ENCODE assay signal across 18 cellular contexts in the genomic region with DNA sequence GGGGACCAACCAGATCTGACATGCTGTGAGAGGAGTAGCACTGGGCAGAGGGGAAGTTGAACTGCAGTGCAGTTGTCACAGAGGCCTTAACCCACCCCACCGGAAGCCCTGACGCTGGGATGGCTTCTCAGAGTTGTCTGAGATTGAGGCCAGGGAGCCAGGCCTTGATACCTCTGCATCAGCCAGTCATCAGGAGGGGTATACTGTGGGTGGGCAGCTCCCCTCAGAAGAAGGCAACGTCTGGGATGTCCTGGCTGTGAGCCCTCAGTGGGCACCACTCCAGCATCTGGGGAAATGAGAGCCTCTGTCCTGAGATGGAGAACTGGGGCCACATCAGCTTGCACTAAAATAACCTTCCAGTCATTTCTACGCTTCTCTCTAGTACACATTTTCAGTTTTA. TPM values are rescaled to one million over a fixed set of nuclear protein-coding genes. Genes with fewer than 3 reads are reported as not detected.
DNase-seq lines count a peak whose midpoint lies in the region; ATAC-seq and TF ChIP-seq lines count a peak whose summit lies in the region.
"Had no signal": no experiment of that assay in that cellular context is flagged by ENCODE, and none has a peak within 500 bp of the region (broad histone marks: within the 10 kb centered on the region; RNA-seq: fewer than 3 reads in every experiment).

No MANE protein-coding gene starts in this region.

- WGBS in gastroesophageal sphincter (ENCODE audit: low coverage in 1 of 2), 2 donors: 49 to 80% methylated on average over 2 to 4 of the region's 4 CpGs

- H3K36me3 ChIP-seq in gastroesophageal sphincter: no peaks in the 10 kb centered on the region
- H3K36me3 ChIP-seq: ascending aorta, BE2C, colonic mucosa, gastrocnemius medialis, lower lobe of right lung had no signal

- H3K4me3 ChIP-seq in gastroesophageal sphincter: no peak overlapping the region
- H3K4me3 ChIP-seq: ascending aorta, colonic mucosa, gastrocnemius medialis, lower lobe of right lung had no signal

- TF ChIP-seq POLR2A in gastroesophageal sphincter (IDR thresholded peaks at IDR 0.05): no peak

- no peak for TF ChIP-seq CTCF in gastroesophageal sphincter (IDR thresholded peaks at IDR 0.05)

- DNase-seq in DMS79 treated with DMSO at 0.1 percent for 48 hours (lab: John Stamatoyannopoulos, UW): no peak
- DNase-seq in NCI-H2171 treated with DMSO at 0.1 percent for 48 hours (lab: John Stamatoyannopoulos, UW): no peak
- DNase-seq: activated CD4-positive, CD25-positive, alpha-beta regulatory T cell treated with anti-CD3 and anti-CD28 coated beads, Interleukin-2, amount 50 U/mL, for 72 hours; activated gamma-delta T cell treated with Interleukin-2 at 50 U/mL for 16 hours; BE2C; colonic mucosa; gastrocnemius medialis; lower lobe of right lung; NCI-H1048; SHP77 treated with DMSO at 0.1 percent for 48 hours; stimulated activated CD4-positive, alpha-beta T cell treated with anti-CD3 and anti-CD28 coated beads, Interleukin-15, amount 100 ng/mL, for 24 hours had no signal

- no peaks in the 10 kb centered on the region for H3K9me3 ChIP-seq in gastroesophageal sphincter
- H3K9me3 ChIP-seq: ascending aorta, BE2C, colonic mucosa, gastrocnemius medialis, lower lobe of right lung had no signal

- H3K27ac ChIP-seq in gastroesophageal sphincter: no peak overlapping the region
- H3K27ac ChIP-seq: ascending aorta, colonic mucosa, gastrocnemius medialis, lower lobe of right lung had no signal

- H3K27me3 ChIP-seq in gastroesophageal sphincter: no peaks in the 10 kb centered on the region
- H3K27me3 ChIP-seq: ascending aorta, BE2C, colonic mucosa, gastrocnemius medialis had no signal

- ATAC-seq in GM18498 (IDR thresholded peaks at IDR 0.05; ENCODE audit: unreplicated experiment) (peak; percentile 56), GM19328 (IDR thresholded peaks at IDR 0.05; ENCODE audit: unreplicated experiment) (peak; percentile 72), HG03039 (IDR thresholded peaks at IDR 0.05; ENCODE audit: unreplicated experiment) (peak; percentile 45), gastroesophageal sphincter (peak; percentile 20), esophagus mucosa (no peak)
- ATAC-seq: gastrocnemius medialis; natural killer cell treated with Interleukin-12 subunit alpha and Interleukin-12 subunit beta and Interleukin-15 and Interleukin-18, amount 100 ng/mL, for 72 hours had no signal

- no peak for TF ChIP-seq EP300 in gastroesophageal sphincter (IDR thresholded peaks at IDR 0.05)

- no peaks in the 10 kb centered on the region for H3K4me1 ChIP-seq in gastroesophageal sphincter
- H3K4me1 ChIP-seq: BE2C, colonic mucosa had no signal

RNA-seq across cellular contexts. Expression of a gene that starts 47.9 kb away (rescaled TPM):
- total RNA-seq in gastroesophageal sphincter: 10 to 100 TPM; 33.9 to 40.2 (median 38.3) TPM
- 5.7 TPM for total RNA-seq in esophagus mucosa
